ENCODE assay signal across 9 cellular contexts in genomic region chr15:78977091-78977571, GRCh38. TPM values are rescaled to one million over a fixed set of nuclear protein-coding genes. Genes with fewer than 3 reads are reported as not detected.
A peak's percentile ranks its signal among the peaks of the same experiment; 100 is the strongest.
DNase-seq lines count a peak whose midpoint lies in the region; ATAC-seq and TF ChIP-seq lines count a peak whose summit lies in the region.
"Had no signal": no experiment of that assay in that cellular context is flagged by ENCODE, and none has a peak within 500 bp of the region (broad histone marks: within the 10 kb centered on the region; RNA-seq: fewer than 3 reads in every experiment).

No MANE protein-coding gene starts in this region.

- H3K36me3 ChIP-seq in suprapubic skin, result no peaks in the 10 kb centered on the region
- H3K36me3 ChIP-seq: Peyer's patch had no signal

- H3K27ac ChIP-seq in suprapubic skin, result no peak overlapping the region

- 81% methylated on average over 3 of the region's 4 CpGs for WGBS in suprapubic skin

- H3K27ac Mint-ChIP-seq in naive B cell, result peak overlapping the region; percentile 72 to 95 (median 84)

- H3K27me3 ChIP-seq in suprapubic skin, result no peaks in the 10 kb centered on the region
- H3K27me3 ChIP-seq: Peyer's patch had no signal

- no peaks in the 10 kb centered on the region for H3K4me1 ChIP-seq in suprapubic skin

- no peaks in the 10 kb centered on the region for H3K27me3 Mint-ChIP-seq in naive B cell

- no peaks in the 10 kb centered on the region for H3K36me3 Mint-ChIP-seq in naive B cell

- H3K4me1 Mint-ChIP-seq in naive B cell, result peaks cover 33 to 55% (median 39%) of the 10 kb centered on the region in 3 donors

- TF ChIP-seq POLR2A in suprapubic skin (IDR thresholded peaks at IDR 0.05), result no peak

- ATAC-seq in GM19023 (IDR thresholded peaks at IDR 0.05; ENCODE audit: unreplicated experiment), result peak; percentile 77
- ATAC-seq in HG02610 (IDR thresholded peaks at IDR 0.05; ENCODE audit: unreplicated experiment), result peak; percentile 86
- ATAC-seq in naive B cell (ENCODE audit: low read depth in 2 of 2), result peak; percentile 85 to 86

- DNase-seq in KBM-7 (peak; percentile 90), naive B cell (peak; percentile 37), suprapubic skin (ENCODE audit: low spot score in 2 of 2) (no peak), NCI-H524 treated with DMSO at 0.1 percent for 48 hours (lab: John Stamatoyannopoulos, UW) (no peak)
- no peak for DNase-seq in activated CD8-positive, alpha-beta memory T cell treated with anti-CD3 and anti-CD28 coated beads, Interleukin-2, amount 50 U/mL, for 4 hours
- DNase-seq: stimulated activated CD8-positive, alpha-beta memory T cell treated with anti-CD3 and anti-CD28 coated beads, Interleukin-4, amount 100 ng/mL, for 48 hours had no signal

- in situ Hi-C loops in KBM-7 (cut with MboI; ENCODE audit: low pct_unique_long_range_greater_than_20kb, low sequenced_read_pairs), result no loop called here

- no peak for TF ChIP-seq CTCF in suprapubic skin (IDR thresholded peaks at IDR 0.05)

- no peaks in the 10 kb centered on the region for H3K9me3 ChIP-seq in suprapubic skin
- H3K9me3 ChIP-seq: Peyer's patch had no signal

- H3K4me3 ChIP-seq in suprapubic skin, result no peak overlapping the region
- H3K4me3 ChIP-seq: Peyer's patch had no signal

- peak overlapping the region in 7 of 8 donors; percentile 4 to 86 (median 69) for H3K4me3 Mint-ChIP-seq in naive B cell

- no peaks in the 10 kb centered on the region for H3K9me3 Mint-ChIP-seq in naive B cell

- no peak for TF ChIP-seq EP300 in suprapubic skin (IDR thresholded peaks at IDR 0.05)

RNA-seq across cellular contexts. Expression of gene CTSH, which starts 32.3 kb away (rescaled TPM):
- polyA plus RNA-seq in naive B cell (ENCODE audit: low read depth in 6 of 6), result 100 to 1,000 TPM; 260 to 480 (median 378) TPM
- 100 to 1,000 TPM in 3 of 4 donors, 10 to 100 TPM in 1; 98.4 to 308 (median 219) TPM for total RNA-seq in suprapubic skin

Comparison
In these comparisons a context has a peak if more than half of its experiments do, and no peak if none do; other contexts are left out.
1. DNase-seq: peak in KBM-7 (single experiment) and naive B cell (single experiment); none in activated CD8-positive, alpha-beta memory T cell treated with anti-CD3 and anti-CD28 coated beads, Interleukin-2, amount 50 U/mL, for 4 hours (single experiment), suprapubic skin (0 of 2) and NCI-H524 treated with DMSO at 0.1 percent for 48 hours (single experiment).
2. Peak in every context shown above with its lines, with median percentiles within 50 percentile points of each other: ATAC-seq.